ENCODE assay signal across 1 cellular context in the genomic region with DNA sequence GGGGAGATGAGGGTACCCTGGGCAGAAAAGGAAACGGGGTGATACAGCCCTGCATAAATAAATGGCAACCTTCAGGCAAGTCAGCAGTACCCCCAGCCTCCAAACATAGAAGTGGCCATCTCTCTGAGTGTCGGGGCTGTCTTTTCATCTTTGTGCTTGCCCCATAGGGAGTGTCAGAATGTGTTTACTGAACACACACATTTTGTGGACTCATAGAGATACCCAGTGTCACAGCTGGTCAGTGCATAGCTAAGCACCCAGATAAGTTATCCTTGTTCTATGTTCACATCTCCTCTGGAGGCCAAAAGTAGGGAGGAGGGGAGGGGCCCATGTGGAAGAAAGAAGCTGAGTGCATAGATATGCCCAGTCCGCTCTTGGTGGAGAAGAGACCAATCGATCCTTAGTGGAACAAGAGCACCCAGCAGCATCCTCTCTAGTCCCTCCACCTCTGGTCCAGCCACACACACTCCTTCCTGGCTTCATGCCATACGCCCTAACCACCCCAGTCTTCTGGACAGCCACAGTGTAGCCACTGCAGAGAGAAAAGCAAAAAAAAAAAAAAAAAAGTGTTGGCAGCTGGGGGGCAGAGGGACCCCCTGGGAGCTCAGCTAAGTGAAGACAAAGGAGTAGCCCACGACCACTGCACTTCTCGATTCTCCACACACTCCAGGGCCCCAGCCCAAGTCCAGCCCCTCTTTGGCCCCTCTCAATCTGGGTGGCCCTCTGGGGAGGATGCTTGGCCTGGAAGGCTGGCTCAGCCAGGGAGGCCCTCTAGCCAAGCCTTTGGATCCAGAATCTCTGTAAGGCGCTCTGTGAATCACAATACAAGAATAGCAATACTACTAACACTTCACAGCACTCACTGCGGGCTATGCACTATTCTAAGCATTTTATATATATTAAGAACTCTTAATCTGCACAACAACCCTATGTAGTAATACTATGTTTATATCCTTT.
TF ChIP-seq lines count a peak whose summit lies in the region.

No MANE protein-coding gene starts in this region.

TF ChIP-seq in SK-N-SH treated with all-trans-retinoic acid at 6 μM for 48 hours, 23 proteins besides CTCF, POLR2A, EP300 and RAD21 (continued from another document):
- TF ChIP-seq, protein P1, sequence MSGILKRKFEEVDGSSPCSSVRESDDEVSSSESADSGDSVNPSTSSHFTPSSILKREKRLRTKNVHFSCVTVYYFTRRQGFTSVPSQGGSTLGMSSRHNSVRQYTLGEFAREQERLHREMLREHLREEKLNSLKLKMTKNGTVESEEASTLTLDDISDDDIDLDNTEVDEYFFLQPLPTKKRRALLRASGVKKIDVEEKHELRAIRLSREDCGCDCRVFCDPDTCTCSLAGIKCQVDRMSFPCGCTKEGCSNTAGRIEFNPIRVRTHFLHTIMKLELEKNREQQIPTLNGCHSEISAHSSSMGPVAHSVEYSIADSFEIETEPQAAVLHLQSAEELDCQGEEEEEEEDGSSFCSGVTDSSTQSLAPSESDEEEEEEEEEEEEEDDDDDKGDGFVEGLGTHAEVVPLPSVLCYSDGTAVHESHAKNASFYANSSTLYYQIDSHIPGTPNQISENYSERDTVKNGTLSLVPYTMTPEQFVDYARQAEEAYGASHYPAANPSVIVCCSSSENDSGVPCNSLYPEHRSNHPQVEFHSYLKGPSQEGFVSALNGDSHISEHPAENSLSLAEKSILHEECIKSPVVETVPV (CRISPR knock-in tag; IDR thresholded peaks at IDR 0.05) = no peak
